In the genomic region with DNA sequence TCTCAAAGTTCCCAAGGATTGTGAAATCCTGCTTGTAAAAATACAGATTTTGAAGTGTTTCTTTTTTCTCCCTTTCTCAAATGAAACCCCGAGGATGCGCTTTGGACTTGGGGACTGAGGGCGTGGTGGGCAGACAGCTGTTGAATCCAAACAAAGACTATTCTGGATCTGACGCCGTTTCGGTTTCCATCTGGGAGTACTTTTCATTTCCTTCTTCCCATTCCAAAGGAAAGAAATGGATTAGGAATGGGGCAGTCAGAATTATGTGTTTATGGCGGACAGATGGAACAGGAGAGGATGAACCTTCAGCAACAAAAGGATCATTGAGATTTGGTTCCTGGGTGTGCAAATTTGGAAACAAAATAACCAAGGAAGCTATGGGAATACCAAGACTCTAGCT, we compare ENCODE assay signal across 10 cellular contexts.
DNase-seq lines count a peak whose midpoint lies in the region; TF ChIP-seq lines count a peak whose summit lies in the region.
"Had no signal": no experiment of that assay in that cellular context is flagged by ENCODE, and none has a peak within 500 bp of the region (broad histone marks: within the 10 kb centered on the region; RNA-seq: fewer than 3 reads in every experiment).

No MANE protein-coding gene starts in this region.

- H3K36me3 Mint-ChIP-seq in activated naive CD8-positive, alpha-beta T cell treated with anti-CD3 and anti-CD28 coated beads for 36 hours = peaks cover 2% of the 10 kb centered on the region

- H3K27ac Mint-ChIP-seq in activated naive CD8-positive, alpha-beta T cell treated with anti-CD3 and anti-CD28 coated beads for 36 hours = no peak overlapping the region

- WGBS in tibial nerve, 2 donors = 8 to 9% methylated on average over 7 of the region's 7 CpGs
- 6 to 23% methylated on average over 7 of the region's 7 CpGs for WGBS in lower leg skin, 2 donors

- H3K27ac ChIP-seq in left ventricle myocardium inferior (replicated peaks) = no peak overlapping the region
- H3K27ac ChIP-seq in mucosa of rectum (ENCODE audit: low read depth in 2 of 2, low read length in 2 of 2) = peak overlapping the region; percentile 61 to 79
- no peak overlapping the region for H3K27ac ChIP-seq in tibial nerve

- TF ChIP-seq EP300 in tibial nerve (IDR thresholded peaks at IDR 0.05) = no peak

- peak overlapping the region; percentile 65 for H3K4me3 Mint-ChIP-seq in activated naive CD8-positive, alpha-beta T cell treated with anti-CD3 and anti-CD28 coated beads for 36 hours

- peaks cover 40% of the 10 kb centered on the region for H3K4me1 Mint-ChIP-seq in activated naive CD8-positive, alpha-beta T cell treated with anti-CD3 and anti-CD28 coated beads for 36 hours

- H3K27me3 Mint-ChIP-seq in activated naive CD8-positive, alpha-beta T cell treated with anti-CD3 and anti-CD28 coated beads for 36 hours = peaks cover 86% of the 10 kb centered on the region

- no peak for TF ChIP-seq POLR2A in tibial nerve (IDR thresholded peaks at IDR 0.05)
- no peak for TF ChIP-seq POLR2A in lower leg skin (IDR thresholded peaks at IDR 0.05)

- H3K9me3 ChIP-seq in left ventricle myocardium inferior (replicated peaks) = no peaks in the 10 kb centered on the region
- no peaks in the 10 kb centered on the region for H3K9me3 ChIP-seq in mucosa of rectum (ENCODE audit: control insufficient read depth in 2 of 2, low read length in 2 of 2)
- H3K9me3 ChIP-seq in tibial nerve = no peaks in the 10 kb centered on the region

- TF ChIP-seq CTCF in left ventricle myocardium inferior (IDR thresholded peaks at IDR 0.05; ENCODE audit: borderline replicate concordance) (no peak), tibial nerve (IDR thresholded peaks at IDR 0.05) (no peak), lower leg skin (IDR thresholded peaks at IDR 0.05) (no peak)

- DNase-seq in left ventricle myocardium inferior = no peak
- DNase-seq in cardiac septum (ENCODE audit: low spot score) = no peak
- DNase-seq in activated naive CD8-positive, alpha-beta T cell treated with anti-CD3 and anti-CD28 coated beads for 36 hours = no peak
- DNase-seq in tibial nerve (ENCODE audit: low spot score in 2 of 2) = no peak
- no peak for DNase-seq in NCI-H1436 treated with DMSO at 0.1 percent for 48 hours (lab: John Stamatoyannopoulos, UW)
- no peak for DNase-seq in Ammon's horn (ENCODE audit: low spot score)
- DNase-seq in lower leg skin (ENCODE audit: low spot score in 2 of 2) = no peak
- DNase-seq: DND-41, kidney glomerular epithelial cell had no signal

- H3K4me1 ChIP-seq in left ventricle myocardium inferior = peaks cover 57% of the 10 kb centered on the region
- peaks cover 6 to 11% of the 10 kb centered on the region in 2 donors for H3K4me1 ChIP-seq in mucosa of rectum (ENCODE audit: control insufficient read depth in 2 of 2, insufficient read depth in 2 of 2, low read length in 2 of 2)
- H3K4me1 ChIP-seq in tibial nerve = peaks cover 0 to 61% (median 27%) of the 10 kb centered on the region in 4 donors

- H3K27me3 ChIP-seq in left ventricle myocardium inferior (ENCODE audit: low read depth) = peaks cover 97% of the 10 kb centered on the region
- peaks cover 44 to 49% of the 10 kb centered on the region in 2 donors for H3K27me3 ChIP-seq in mucosa of rectum (ENCODE audit: control insufficient read depth in 2 of 2, insufficient read depth in 2 of 2, low read length in 2 of 2)
- peaks cover 0 to 91% of the 10 kb centered on the region in 2 donors for H3K27me3 ChIP-seq in tibial nerve

- H3K36me3 ChIP-seq in left ventricle myocardium inferior (no peaks in the 10 kb centered on the region), mucosa of rectum (ENCODE audit: control insufficient read depth in 2 of 2, insufficient read depth in 2 of 2, low read length in 2 of 2) (no peaks in the 10 kb centered on the region), tibial nerve (no peaks in the 10 kb centered on the region)

- H3K9me3 Mint-ChIP-seq in activated naive CD8-positive, alpha-beta T cell treated with anti-CD3 and anti-CD28 coated beads for 36 hours = no peaks in the 10 kb centered on the region

- H3K9ac ChIP-seq in mucosa of rectum (ENCODE audit: low read depth in 1 of 2, low read length in 2 of 2) = peak overlapping the region in 1 of 2 donors; percentile 27

- peak overlapping the region; percentile 56 for H3K4me3 ChIP-seq in left ventricle myocardium inferior
- peak overlapping the region; percentile 56 to 58 for H3K4me3 ChIP-seq in mucosa of rectum (ENCODE audit: low read length in 2 of 2)
- peak overlapping the region in 3 of 4 donors; percentile 15 to 53 (median 39) for H3K4me3 ChIP-seq in tibial nerve
- H3K4me3 ChIP-seq in lower leg skin (ENCODE audit: low read depth, poor library complexity, severe bottlenecking) = no peak overlapping the region

- intact Hi-C loops in left ventricle myocardium inferior (cut with micrococcal nuclease) = loop anchor here (10.0 kb wide), 1 partner anchor 1688 kb away; no protein-coding TSS in a partner anchor
- intact Hi-C loops in cardiac septum (cut with DNase I) = loop anchor here (5.0 kb wide), 1 partner anchor 415 kb away; a partner anchor contains a TSS
- intact Hi-C loops in lower leg skin (cut with DNase I; ENCODE audit: low total_unique reads) = loop anchor here (10.0 kb wide), 1 partner anchor 1038 kb away; no protein-coding TSS in a partner anchor

Comparison
In these comparisons a context has a peak if more than half of its experiments do, and no peak if none do; other contexts are left out.
1. H3K27ac ChIP-seq: peak in mucosa of rectum (2 of 2); none in left ventricle myocardium inferior (single experiment) and tibial nerve (0 of 4).